In the genomic region with DNA sequence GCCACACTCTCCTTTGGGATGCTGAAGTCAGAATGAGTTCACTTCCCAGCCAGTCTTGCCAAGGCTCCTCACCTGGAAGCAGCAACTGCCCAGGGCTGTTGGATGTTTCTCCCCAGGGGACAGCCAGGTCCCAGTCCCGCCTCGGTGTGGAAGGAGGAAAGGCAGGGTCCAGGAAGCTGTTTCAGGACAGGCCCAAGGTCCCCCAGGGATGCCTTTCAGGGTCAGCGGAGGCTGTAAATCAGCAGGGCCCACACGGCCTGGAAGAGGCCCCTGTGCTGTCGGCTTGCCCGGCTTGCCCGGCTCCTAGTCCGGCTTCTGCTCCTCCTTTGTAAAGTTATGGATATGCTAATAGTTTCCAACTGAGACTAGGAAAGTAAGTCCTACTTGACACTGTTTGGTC, we compare ENCODE assay signal across 10 cellular contexts. TPM values are rescaled to one million over a fixed set of nuclear protein-coding genes. Genes with fewer than 3 reads are reported as not detected.
A peak's percentile ranks its signal among the peaks of the same experiment; 100 is the strongest.
DNase-seq lines count a peak whose midpoint lies in the region; ATAC-seq and TF ChIP-seq lines count a peak whose summit lies in the region.
"Had no signal": no experiment of that assay in that cellular context is flagged by ENCODE, and none has a peak within 500 bp of the region (broad histone marks: within the 10 kb centered on the region; RNA-seq: fewer than 3 reads in every experiment).

No MANE protein-coding gene starts in this region.

- H3K4me3 ChIP-seq in mucosa of rectum (ENCODE audit: low read length in 2 of 2) (peak overlapping the region; percentile 4 to 20), vagina (peak overlapping the region in 1 of 2 donors; percentile 11), right cardiac atrium (ENCODE audit: low read length) (no peak overlapping the region)

- H3K4me1 ChIP-seq in mucosa of rectum (ENCODE audit: control insufficient read depth in 2 of 2, insufficient read depth in 2 of 2, low read length in 2 of 2) (peaks cover 2 to 11% of the 10 kb centered on the region in 2 donors), vagina (no peaks in the 10 kb centered on the region), right cardiac atrium (ENCODE audit: control insufficient read depth, insufficient read depth, low read length) (no peaks in the 10 kb centered on the region)

- no peaks in the 10 kb centered on the region for H3K9me3 ChIP-seq in mucosa of rectum (ENCODE audit: control insufficient read depth in 2 of 2, low read length in 2 of 2)
- no peaks in the 10 kb centered on the region for H3K9me3 ChIP-seq in vagina
- H3K9me3 ChIP-seq in right cardiac atrium (ENCODE audit: control insufficient read depth, low read length) = no peaks in the 10 kb centered on the region

- H3K9ac ChIP-seq in mucosa of rectum (ENCODE audit: low read depth in 1 of 2, low read length in 2 of 2) = peak overlapping the region in 1 of 2 donors; percentile 43

- no peaks in the 10 kb centered on the region for H3K27me3 Mint-ChIP-seq in stimulated activated naive CD8-positive, alpha-beta T cell treated with anti-CD3 and anti-CD28 coated beads, Interleukin-15, Interleukin-2, amounts not matched to agents 100 ng/mL and 50 ng/mL, for 24 hours
- H3K27me3 Mint-ChIP-seq in activated T-helper 17 cell treated with anti-CD3 and anti-CD28 coated beads, Interleukin-2, amount 50 U/mL, for 72 hours = no peaks in the 10 kb centered on the region

- ATAC-seq in stimulated activated naive CD8-positive, alpha-beta T cell treated with anti-CD3 and anti-CD28 coated beads, Interleukin-15, Interleukin-2, amounts not matched to agents 100 U/mL and 50 U/mL, for 24 hours = no peak
- no peak for ATAC-seq in activated T-helper 17 cell treated with anti-CD3 and anti-CD28 coated beads, Interleukin-2, amount 50 U/mL, for 72 hours (replicated peaks)
- ATAC-seq in GM18909 (IDR thresholded peaks at IDR 0.05; ENCODE audit: poor library complexity, unreplicated experiment) (no peak), right cardiac atrium (no peak), GM18520 (IDR thresholded peaks at IDR 0.05; ENCODE audit: unreplicated experiment) (no peak)

- H3K4me3 Mint-ChIP-seq in stimulated activated naive CD8-positive, alpha-beta T cell treated with anti-CD3 and anti-CD28 coated beads, Interleukin-15, Interleukin-2, amounts not matched to agents 100 ng/mL and 50 ng/mL, for 24 hours = peak overlapping the region; percentile 94
- H3K4me3 Mint-ChIP-seq in activated T-helper 17 cell treated with anti-CD3 and anti-CD28 coated beads, Interleukin-2, amount 50 U/mL, for 72 hours = peak overlapping the region; percentile 98

- 50% methylated on average over 8 of the region's 8 CpGs for WGBS in right cardiac atrium

- H3K27me3 ChIP-seq in mucosa of rectum (ENCODE audit: control insufficient read depth in 2 of 2, insufficient read depth in 2 of 2, low read length in 2 of 2) (no peaks in the 10 kb centered on the region), vagina (no peaks in the 10 kb centered on the region), right cardiac atrium (ENCODE audit: control insufficient read depth, insufficient read depth) (peaks cover 4% of the 10 kb centered on the region)

- no peak for DNase-seq in stimulated activated naive CD8-positive, alpha-beta T cell treated with anti-CD3 and anti-CD28 coated beads, Interleukin-15, Interleukin-2, amounts not matched to agents 100 U/mL and 50 U/mL, for 24 hours
- no peak for DNase-seq in vagina (ENCODE audit: extremely low spot score in 2 of 2)
- DNase-seq in right cardiac atrium = no peak
- DNase-seq: activated gamma-delta T cell had no signal

- H3K4me1 Mint-ChIP-seq in stimulated activated naive CD8-positive, alpha-beta T cell treated with anti-CD3 and anti-CD28 coated beads, Interleukin-15, Interleukin-2, amounts not matched to agents 100 ng/mL and 50 ng/mL, for 24 hours (ENCODE audit: low read depth) = peaks cover 96% of the 10 kb centered on the region
- H3K4me1 Mint-ChIP-seq in activated T-helper 17 cell treated with anti-CD3 and anti-CD28 coated beads, Interleukin-2, amount 50 U/mL, for 72 hours = peaks cover 50% of the 10 kb centered on the region

- TF ChIP-seq CTCF in vagina (IDR thresholded peaks at IDR 0.05) = no peak

- H3K27ac Mint-ChIP-seq in stimulated activated naive CD8-positive, alpha-beta T cell treated with anti-CD3 and anti-CD28 coated beads, Interleukin-15, Interleukin-2, amounts not matched to agents 100 ng/mL and 50 ng/mL, for 24 hours = peak overlapping the region; percentile 99
- peak overlapping the region; percentile 93 for H3K27ac Mint-ChIP-seq in activated T-helper 17 cell treated with anti-CD3 and anti-CD28 coated beads, Interleukin-2, amount 50 U/mL, for 72 hours

- H3K36me3 Mint-ChIP-seq in stimulated activated naive CD8-positive, alpha-beta T cell treated with anti-CD3 and anti-CD28 coated beads, Interleukin-15, Interleukin-2, amounts not matched to agents 100 ng/mL and 50 ng/mL, for 24 hours (ENCODE audit: low read depth) = peaks cover 93% of the 10 kb centered on the region
- H3K36me3 Mint-ChIP-seq in activated T-helper 17 cell treated with anti-CD3 and anti-CD28 coated beads, Interleukin-2, amount 50 U/mL, for 72 hours (ENCODE audit: low read depth) = no peaks in the 10 kb centered on the region

- intact Hi-C loops in vagina (cut with DNase I) = no loop called here
- intact Hi-C loops in right cardiac atrium (cut with DNase I) = no loop called here

- peaks cover 0 to 3% of the 10 kb centered on the region in 2 donors for H3K36me3 ChIP-seq in mucosa of rectum (ENCODE audit: control insufficient read depth in 2 of 2, insufficient read depth in 2 of 2, low read length in 2 of 2)
- H3K36me3 ChIP-seq in vagina = no peaks in the 10 kb centered on the region

- H3K27ac ChIP-seq in mucosa of rectum (ENCODE audit: low read depth in 2 of 2, low read length in 2 of 2) (peak overlapping the region; percentile 46 to 68), vagina (peak overlapping the region; percentile 28), right cardiac atrium (ENCODE audit: low read length) (no peak overlapping the region)
- H3K27ac ChIP-seq: RWPE1 had no signal

- no peaks in the 10 kb centered on the region for H3K9me3 Mint-ChIP-seq in stimulated activated naive CD8-positive, alpha-beta T cell treated with anti-CD3 and anti-CD28 coated beads, Interleukin-15, Interleukin-2, amounts not matched to agents 100 ng/mL and 50 ng/mL, for 24 hours
- no peaks in the 10 kb centered on the region for H3K9me3 Mint-ChIP-seq in activated T-helper 17 cell treated with anti-CD3 and anti-CD28 coated beads, Interleukin-2, amount 50 U/mL, for 72 hours

- TF ChIP-seq POLR2A in vagina (IDR thresholded peaks at IDR 0.05) = no peak

RNA-seq across cellular contexts. Expression of a gene that starts 10.3 kb away (rescaled TPM):
- total RNA-seq in activated T-helper 17 cell treated with anti-CD3 and anti-CD28 coated beads, Interleukin-2, amount 50 U/mL, for 72 hours = 100 to 1,000 TPM; 253 to 343 TPM
- total RNA-seq in vagina (44.9 TPM), right cardiac atrium (1 to 10 TPM; 3.4 to 6.8 (median 4.2) TPM)
- polyA plus RNA-seq in right cardiac atrium = 0.54 TPM
